ENCODE assay signal across 12 cellular contexts in the genomic region with DNA sequence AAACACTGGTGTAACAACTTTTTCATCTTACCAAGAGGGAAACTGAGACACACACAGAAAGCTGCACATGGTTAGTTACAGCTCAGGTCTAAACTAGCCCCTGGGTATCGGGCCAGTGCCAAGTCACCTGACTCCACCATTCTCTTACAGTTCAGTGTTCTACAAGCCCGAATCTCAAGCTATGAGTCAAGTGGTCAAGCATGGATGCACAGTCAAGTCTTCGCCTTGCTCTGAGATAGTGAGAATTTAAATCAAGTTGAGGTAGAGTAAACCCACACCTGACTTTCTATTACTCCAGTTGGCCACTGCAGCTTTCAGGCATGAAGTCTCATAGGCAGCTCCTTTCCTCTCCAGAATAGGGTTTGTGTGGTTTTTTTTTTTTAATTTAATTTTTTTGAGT. TPM values are rescaled to one million over a fixed set of nuclear protein-coding genes. Genes with fewer than 3 reads are reported as not detected.
DNase-seq lines count a peak whose midpoint lies in the region; ATAC-seq and TF ChIP-seq lines count a peak whose summit lies in the region.
"Had no signal": no experiment of that assay in that cellular context is flagged by ENCODE, and none has a peak within 500 bp of the region (broad histone marks: within the 10 kb centered on the region; RNA-seq: fewer than 3 reads in every experiment).

No MANE protein-coding gene starts in this region.

- intact Hi-C loops in adrenal gland (cut with DNase I): no loop called here

- no peaks in the 10 kb centered on the region for H3K27me3 ChIP-seq in adrenal gland

- H3K27ac ChIP-seq in adrenal gland: no peak overlapping the region
- H3K27ac ChIP-seq: psoas muscle had no signal

- no peaks in the 10 kb centered on the region for H3K4me1 ChIP-seq in adrenal gland (replicated peaks in 1 of 2)
- H3K4me1 ChIP-seq: psoas muscle had no signal

- no peaks in the 10 kb centered on the region for H3K36me3 ChIP-seq in adrenal gland (replicated peaks in 1 of 2)

- no peak for TF ChIP-seq POLR2A in adrenal gland (IDR thresholded peaks at IDR 0.05)

- 94 to 100% (median 95%) methylated on average over 3 of the region's 3 CpGs for WGBS in adrenal gland, 4 donors

- H3K9me3 ChIP-seq in adrenal gland (replicated peaks in 1 of 3): no peaks in the 10 kb centered on the region
- H3K9me3 ChIP-seq: psoas muscle had no signal

- no peak for TF ChIP-seq CTCF in adrenal gland (IDR thresholded peaks at IDR 0.05)

- DNase-seq in kidney tubule cell (ENCODE audit: low spot score) (peak; percentile 89), pons (ENCODE audit: low spot score) (no peak), middle frontal gyrus (ENCODE audit: extremely low spot score, low spot score) (no peak), adrenal gland (no peak), GM03348 (ENCODE audit: low spot score) (no peak)
- DNase-seq: activated naive CD4-positive, alpha-beta T cell treated with Interleukin-2 at 50 U/mL for 16 hours; NCI-H526 treated with DMSO at 0.1 percent for 48 hours; psoas muscle; T-helper 9 cell had no signal

- no peak overlapping the region for H3K4me3 ChIP-seq in adrenal gland
- H3K4me3 ChIP-seq: psoas muscle had no signal

- ATAC-seq in GM19023 (IDR thresholded peaks at IDR 0.05; ENCODE audit: unreplicated experiment) (peak; percentile 99), GM21786 (IDR thresholded peaks at IDR 0.05; ENCODE audit: unreplicated experiment) (peak; percentile 99), HG03432 (IDR thresholded peaks at IDR 0.05; ENCODE audit: unreplicated experiment) (peak; percentile 99)
- ATAC-seq: psoas muscle had no signal

RNA-seq across cellular contexts. Expression of gene ARL5A, which starts 34.5 kb away (rescaled TPM):
- total RNA-seq in adrenal gland: 10 to 100 TPM; 38.4 to 99.0 (median 70.5) TPM
- 10 to 100 TPM in 2 of 3 donors, 1 to 10 TPM in 1; 8.3 to 39.9 (median 10.9) TPM for polyA plus RNA-seq in adrenal gland
